In the genomic region with DNA sequence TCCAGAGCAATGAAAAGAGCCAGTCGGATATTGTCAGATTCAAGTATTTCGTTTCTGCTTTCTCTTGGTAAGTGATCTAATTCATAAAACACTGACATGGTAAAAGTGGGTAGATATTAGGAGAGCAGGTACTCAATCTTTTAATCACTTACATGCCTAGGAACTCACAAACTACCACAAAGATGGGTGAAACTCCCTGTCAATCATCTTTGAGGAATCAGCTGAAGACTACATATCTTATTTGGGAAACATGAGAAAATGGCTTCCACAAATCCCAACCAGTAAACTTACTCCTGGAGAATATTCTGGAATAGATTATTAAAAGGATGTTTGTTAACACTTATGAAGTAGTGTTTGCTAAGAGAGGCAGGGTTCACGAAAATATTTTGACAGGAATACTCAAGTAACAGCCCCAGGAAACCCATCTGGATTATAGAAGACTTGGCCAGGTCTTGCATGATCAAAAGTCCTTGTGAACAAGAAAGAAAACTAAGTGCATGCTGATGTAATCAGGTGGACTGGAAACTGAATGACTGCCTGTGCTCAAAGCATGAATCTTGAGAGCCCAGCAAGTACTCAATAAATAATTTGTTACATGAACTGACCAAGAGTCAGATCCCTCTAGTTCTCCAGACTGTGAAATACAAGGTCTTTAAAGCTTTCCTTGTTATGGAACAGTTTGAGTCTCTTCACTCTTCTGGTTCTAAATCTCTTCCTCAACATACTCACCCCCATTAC, we compare ENCODE assay signal across 1 cellular context.
TF ChIP-seq lines count a peak whose summit lies in the region.

No MANE protein-coding gene starts in this region.

TF ChIP-seq in H1, 55 proteins besides CTCF, POLR2A, EP300 and RAD21:
- TF ChIP-seq PHF8 (conservative IDR thresholded peaks at IDR 0.05; ENCODE audit: low read depth, low read length) (no peak), JUN (IDR thresholded peaks at IDR 0.05; ENCODE audit: low read depth, low read length) (no peak), GTF2F1 (IDR thresholded peaks at IDR 0.05; ENCODE audit: borderline replicate concordance, low read depth, low read length) (no peak), RBBP5 (IDR thresholded peaks at IDR 0.05; ENCODE audit: borderline replicate concordance, low read depth, low read length) (no peak)
